In the genomic region with DNA sequence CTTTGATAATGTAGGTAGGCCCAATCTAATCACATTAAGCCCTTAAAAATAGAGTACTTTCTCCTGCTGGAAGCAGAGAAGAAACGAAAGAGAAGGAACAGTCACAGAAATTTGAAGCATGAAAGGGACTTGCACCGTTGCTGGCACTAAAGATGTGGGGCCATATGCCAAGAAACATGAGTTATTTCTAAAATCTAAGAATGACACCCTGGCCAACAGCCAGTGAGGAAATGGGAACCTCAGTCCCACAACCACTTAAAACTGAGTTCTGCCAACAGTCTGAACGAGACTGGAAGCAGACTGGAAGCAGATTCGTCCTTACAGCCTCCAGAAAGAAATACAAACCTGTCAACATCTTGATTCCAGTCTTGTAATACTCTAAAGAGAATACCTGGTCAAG, we compare ENCODE assay signal across 24 cellular contexts.
"Had no signal": no experiment of that assay in that cellular context is flagged by ENCODE, and none has a peak within 500 bp of the region (broad histone marks: within the 10 kb centered on the region; RNA-seq: fewer than 3 reads in every experiment).

No MANE protein-coding gene starts in this region.

- H3K27me3 Mint-ChIP-seq: effector memory CD8-positive, alpha-beta T cell; memory B cell had no signal

- H3K27me3 ChIP-seq: esophagus squamous epithelium, gastrocnemius medialis, ovary, sigmoid colon, tibial nerve, upper lobe of left lung had no signal

- H3K27ac Mint-ChIP-seq: effector memory CD8-positive, alpha-beta T cell; memory B cell had no signal

- H3K4me3 ChIP-seq: esophagus squamous epithelium, gastrocnemius medialis, lung, ovary, psoas muscle, sigmoid colon, skin epidermis, thoracic aorta, tibial nerve, upper lobe of left lung had no signal

- H3K36me3 ChIP-seq: ovary had no signal

- ATAC-seq: effector memory CD8-positive, alpha-beta T cell; gastrocnemius medialis; left lobe of liver; natural killer cell; psoas muscle; right cardiac atrium had no signal

- H3K4me3 Mint-ChIP-seq: effector memory CD8-positive, alpha-beta T cell; memory B cell; natural killer cell had no signal

- H3K9me3 ChIP-seq: gastrocnemius medialis, ovary, thoracic aorta, upper lobe of left lung had no signal

- DNase-seq: cortex of kidney; effector memory CD8-positive, alpha-beta T cell; erythroblast; esophagus squamous epithelium; foreskin fibroblast; gastrocnemius medialis; head of caudate nucleus; natural killer cell; occipital lobe; ovary; posterior cingulate gyrus; psoas muscle; right cardiac atrium; sigmoid colon; stimulated activated CD4-positive, alpha-beta T cell treated with anti-CD3 and anti-CD28 coated beads, Interleukin-15, amount 100 ng/mL, for 24 hours; stimulated activated CD4-positive, alpha-beta T cell treated with anti-CD3 and anti-CD28 coated beads, Interleukin-2, amount 100 ng/mL, for 48 hours; stimulated activated naive CD4-positive, alpha-beta T cell; upper lobe of left lung had no signal
